In the genomic region with DNA sequence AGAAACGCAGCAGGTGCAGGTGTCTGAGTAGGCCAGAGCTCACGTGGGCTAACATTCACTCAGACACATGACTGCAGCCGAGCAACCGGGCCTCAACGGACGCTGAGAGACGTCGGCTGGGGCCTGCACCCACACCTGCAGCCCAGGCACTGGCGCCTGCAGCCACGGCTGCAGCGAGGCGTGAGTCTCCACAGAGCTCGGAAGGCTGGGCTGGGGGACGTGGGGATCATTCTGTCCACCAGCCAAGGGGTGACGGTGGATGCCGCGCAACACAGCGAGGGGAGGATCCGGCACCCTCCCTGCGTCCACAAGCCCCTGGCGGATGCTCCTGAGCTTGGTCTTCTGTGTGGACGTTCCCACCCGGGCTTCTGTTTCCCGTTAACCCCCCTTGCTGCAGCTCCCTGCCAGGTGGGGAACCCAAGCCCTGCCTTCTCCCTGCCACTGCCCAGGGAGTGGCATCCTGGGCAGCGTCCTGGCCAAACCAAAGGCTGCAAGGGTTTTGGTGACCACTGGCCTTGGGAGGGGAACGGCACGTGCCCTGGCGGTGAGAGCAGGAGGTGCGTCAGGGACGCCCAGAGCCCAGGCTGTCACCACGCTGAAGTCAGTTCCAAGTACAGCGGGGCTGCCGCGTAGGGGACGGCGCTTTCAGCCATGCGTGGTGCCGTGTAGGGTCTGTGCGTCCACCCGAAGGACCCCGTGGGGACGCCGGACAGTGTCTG, we compare ENCODE assay signal across 21 cellular contexts. TPM values are rescaled to one million over a fixed set of nuclear protein-coding genes. Genes with fewer than 3 reads are reported as not detected.
A peak's percentile ranks its signal among the peaks of the same experiment; 100 is the strongest.
DNase-seq lines count a peak whose midpoint lies in the region; ATAC-seq and TF ChIP-seq lines count a peak whose summit lies in the region.
"Had no signal": no experiment of that assay in that cellular context is flagged by ENCODE, and none has a peak within 500 bp of the region (broad histone marks: within the 10 kb centered on the region; RNA-seq: fewer than 3 reads in every experiment).

No MANE protein-coding gene starts in this region.

- no peak overlapping the region for H3K4me2 ChIP-seq in MM.1S (ENCODE audit: low read depth, low read length)
- H3K4me2 ChIP-seq: SK-N-SH had no signal

- no peaks in the 10 kb centered on the region for H4K20me1 ChIP-seq in MM.1S (ENCODE audit: insufficient read depth, low read length)

- POLR2A ChIA-PET in WTC11 (lab: Charles Lee): no interaction called here

- H3K36me3 Mint-ChIP-seq in WTC11: peaks cover 7% of the 10 kb centered on the region; the same call in 1 of the 2 replicates
- H3K36me3 Mint-ChIP-seq: natural killer cell had no signal

- CTCF ChIA-PET in WTC11 (lab: Charles Lee): no interaction called here

- no peaks in the 10 kb centered on the region for H3K36me3 ChIP-seq in MM.1S (replicated peaks; ENCODE audit: insufficient read depth, low read length)
- H3K36me3 ChIP-seq: Peyer's patch had no signal

- no peaks in the 10 kb centered on the region for H3K79me2 ChIP-seq in MM.1S (ENCODE audit: low read length)

- no peak overlapping the region for H2AFZ ChIP-seq in MM.1S (ENCODE audit: low read length)

- DNase-seq in ELF-1 (ENCODE audit: low read depth, low spot score): peak; percentile 47
- no peak for DNase-seq in WTC11 (ENCODE audit: low spot score)
- DNase-seq in left ventricle myocardium superior: peak; percentile 74
- no peak for DNase-seq in sciatic nerve (ENCODE audit: low spot score)
- no peak for DNase-seq in MM.1S
- DNase-seq in C1 segment of cervical spinal cord (lab: John Stamatoyannopoulos, UW): no peak
- DNase-seq: activated CD4-positive, alpha-beta T cell treated with anti-CD3 and anti-CD28 coated beads for 36 hours; activated gamma-delta T cell; amniotic stem cell; effector memory CD4-positive, alpha-beta T cell; HCEC 1CT; mesendoderm; natural killer cell; NCI-H774; Peyer's patch; SK-N-SH; stimulated activated naive CD4-positive, alpha-beta T cell; trophoblast cell had no signal

- H3K27ac Mint-ChIP-seq in WTC11: peak overlapping the region; percentile 89
- H3K27ac Mint-ChIP-seq: activated CD4-positive, alpha-beta T cell treated with anti-CD3 and anti-CD28 coated beads for 36 hours; natural killer cell had no signal

- peaks cover 23% of the 10 kb centered on the region for H3K27me3 Mint-ChIP-seq in WTC11 (ENCODE audit: low read depth)

- no peaks in the 10 kb centered on the region for H3K9me3 Mint-ChIP-seq in WTC11
- H3K9me3 Mint-ChIP-seq: central memory CD8-positive, alpha-beta T cell; natural killer cell had no signal

- intact Hi-C loops in left ventricle myocardium superior (cut with micrococcal nuclease) (no loop called here), sciatic nerve (cut with DNase I) (loop anchor here (2.0 kb wide), 1 partner anchor 50 kb away; no protein-coding TSS in a partner anchor)

- no peaks in the 10 kb centered on the region for H3K4me1 ChIP-seq in MM.1S (ENCODE audit: low read length)

- no peak overlapping the region for H3K4me3 ChIP-seq in MM.1S (ENCODE audit: low read length)
- H3K4me3 ChIP-seq: Peyer's patch had no signal

- H3K9me2 ChIP-seq in MM.1S (replicated peaks; ENCODE audit: insufficient read depth, low read length): no peaks in the 10 kb centered on the region
- H3K9me2 ChIP-seq: SK-N-SH had no signal

- ATAC-seq in WTC11 (no peak), left ventricle myocardium superior (peak; percentile 58), sciatic nerve (peak; percentile 10), GM21825 (IDR thresholded peaks at IDR 0.05; ENCODE audit: unreplicated experiment) (no peak), GM21528 (IDR thresholded peaks at IDR 0.05; ENCODE audit: low FRiP score, unreplicated experiment) (no peak)
- ATAC-seq: activated CD4-positive, alpha-beta T cell treated with anti-CD3 and anti-CD28 coated beads for 36 hours; natural killer cell had no signal

- H3K9me3 ChIP-seq in MM.1S (replicated peaks; ENCODE audit: insufficient read depth, low read length): no peaks in the 10 kb centered on the region
- H3K9me3 ChIP-seq: Peyer's patch, SK-N-SH had no signal

- no peak for TF ChIP-seq CTCF in WTC11 (IDR thresholded peaks at IDR 0.05)
- no peak for TF ChIP-seq CTCF in MM.1S (IDR thresholded peaks at IDR 0.05; ENCODE audit: low read length)

- H3F3A ChIP-seq in MM.1S (ENCODE audit: insufficient read depth, low read length): no peaks in the 10 kb centered on the region

- H3K4me3 Mint-ChIP-seq in WTC11: no peak overlapping the region
- H3K4me3 Mint-ChIP-seq: activated CD4-positive, alpha-beta T cell treated with anti-CD3 and anti-CD28 coated beads for 36 hours; central memory CD8-positive, alpha-beta T cell; natural killer cell had no signal

- no peaks in the 10 kb centered on the region for H3K27me3 ChIP-seq in MM.1S (replicated peaks; ENCODE audit: insufficient read depth, low read length)

- no peak overlapping the region for H3K9ac ChIP-seq in MM.1S (ENCODE audit: low read length)
- H3K9ac ChIP-seq: SK-N-SH had no signal

- H3K27ac ChIP-seq in MM.1S (ENCODE audit: low read length): no peak overlapping the region
- H3K27ac ChIP-seq: Peyer's patch had no signal

- peaks cover 39% of the 10 kb centered on the region for H3K4me1 Mint-ChIP-seq in WTC11

TF ChIP-seq in WTC11, 78 proteins besides CTCF, POLR2A, EP300 and RAD21:
- no peak for TF ChIP-seq ZNF671 (CRISPR knock-in tag; IDR thresholded peaks at IDR 0.05)
- TF ChIP-seq, protein P1, sequence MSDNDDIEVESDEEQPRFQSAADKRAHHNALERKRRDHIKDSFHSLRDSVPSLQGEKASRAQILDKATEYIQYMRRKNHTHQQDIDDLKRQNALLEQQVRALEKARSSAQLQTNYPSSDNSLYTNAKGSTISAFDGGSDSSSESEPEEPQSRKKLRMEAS (CRISPR knock-in tag; IDR thresholded peaks at IDR 0.05): 0 out of 2 replicates have a peak, but pooled peaks have one; percentile 21

RNA-seq across cellular contexts. Expression of a gene that starts 16.3 kb away (rescaled TPM):
- total RNA-seq in WTC11 (2021) (103 to 130 TPM (median 107 TPM) in 3 replicates), left ventricle myocardium superior (194 TPM), sciatic nerve (35.4 TPM)

RNA-seq across cellular contexts. Expression of a gene that starts 51.8 kb away (rescaled TPM):
- total RNA-seq in WTC11 (2021) (63.9 to 68.5 TPM (median 67.9 TPM) in 3 replicates), left ventricle myocardium superior (51.9 TPM), sciatic nerve (43.1 TPM)

Comparison
In these comparisons a context has a peak if more than half of its experiments do, and no peak if none do; other contexts are left out.
1. DNase-seq: peak in ELF-1 (single experiment) and left ventricle myocardium superior (single experiment); none in WTC11 (single experiment), sciatic nerve (single experiment), MM.1S (single experiment) and C1 segment of cervical spinal cord (0 of 14).
2. ATAC-seq: peak in left ventricle myocardium superior (single experiment) and sciatic nerve (single experiment); none in WTC11 (single experiment), GM21825 (single experiment) and GM21528 (single experiment).